Comparison of ENCODE assay signal across 26 cellular contexts in the genomic region with DNA sequence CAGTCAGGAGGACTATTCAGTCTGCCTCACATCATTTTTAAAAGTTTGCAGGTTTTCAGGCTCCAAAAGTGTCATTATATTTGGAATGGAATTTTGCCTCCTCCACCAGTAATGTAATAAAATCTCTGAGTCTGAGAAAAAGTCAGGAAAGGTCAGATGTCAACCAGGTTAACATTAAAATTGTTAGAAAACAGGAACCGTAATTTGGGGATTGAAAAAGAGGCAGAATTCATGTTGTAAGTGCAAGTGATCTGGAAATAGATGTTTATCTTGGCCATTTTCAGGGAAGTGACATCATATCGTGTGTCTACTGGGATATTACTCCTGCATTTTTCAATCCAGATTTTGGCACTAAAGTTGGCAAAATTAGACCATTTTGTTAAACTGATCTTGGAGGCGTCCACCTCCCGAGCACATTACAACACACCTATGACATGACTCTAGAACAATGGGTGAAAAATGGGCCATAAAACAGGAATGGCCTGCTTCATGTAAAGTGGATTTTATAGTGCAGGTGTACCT.
"Had no signal": no experiment of that assay in that cellular context is flagged by ENCODE, and none has a peak within 500 bp of the region (broad histone marks: within the 10 kb centered on the region; RNA-seq: fewer than 3 reads in every experiment).

No MANE protein-coding gene starts in this region.

- H3K27ac ChIP-seq: colonic mucosa, dorsolateral prefrontal cortex, epithelial cell of prostate, esophagus muscularis mucosa, foreskin keratinocyte, hepatocyte, pancreas, suprapubic skin, thyroid gland, upper lobe of left lung, uterus had no signal

- H3K79me2 ChIP-seq: hepatocyte had no signal

- H3K4me3 Mint-ChIP-seq: naive B cell, nephron had no signal

- H3K36me3 ChIP-seq: colonic mucosa, esophagus muscularis mucosa, pancreas, suprapubic skin, thyroid gland, upper lobe of left lung, uterus had no signal

- H3K27ac Mint-ChIP-seq: progenitor cell of endocrine pancreas had no signal

- H3K9me3 Mint-ChIP-seq: naive B cell, nephron had no signal

- H3K4me1 ChIP-seq: colonic mucosa, foreskin keratinocyte, pancreas, upper lobe of left lung, uterus had no signal

- H2AFZ ChIP-seq: hepatocyte had no signal

- H3K36me3 Mint-ChIP-seq: naive B cell had no signal

- H3K4me2 ChIP-seq: hepatocyte, smooth muscle cell had no signal

- DNase-seq: colonic mucosa; dorsolateral prefrontal cortex; effector CD8-positive, alpha-beta T cell; foreskin keratinocyte; head of caudate nucleus; kidney; left colon; left ventricle myocardium superior; mesenchymal stem cell; naive B cell; occipital lobe; pancreas; right cardiac atrium; stimulated activated CD4-positive, alpha-beta T cell treated with anti-CD3 and anti-CD28 coated beads, Interleukin-2, amount 100 ng/mL, for 48 hours; stimulated activated naive CD4-positive, alpha-beta T cell treated with Interleukin-2 at 50 U/mL for 16 hours; thyroid gland; upper lobe of left lung; uterus had no signal

- ATAC-seq: foreskin keratinocyte, left colon, left ventricle myocardium superior, pancreas, right cardiac atrium had no signal

- H3K9me3 ChIP-seq: colonic mucosa, esophagus muscularis mucosa, pancreas, suprapubic skin, thyroid gland, upper lobe of left lung, uterus had no signal

- H3K27me3 ChIP-seq: colonic mucosa, foreskin keratinocyte, thyroid gland, upper lobe of left lung, uterus had no signal

- H3K4me3 ChIP-seq: colonic mucosa, dorsolateral prefrontal cortex, esophagus muscularis mucosa, hepatocyte, lung, pancreas, smooth muscle cell, suprapubic skin, thyroid gland, upper lobe of left lung, uterus had no signal
